In genomic region chr17:27407916-27408846, GRCh38 we compare ENCODE assay signal across 10 cellular contexts. TPM values are rescaled to one million over a fixed set of nuclear protein-coding genes. Genes with fewer than 3 reads are reported as not detected.
A peak's percentile ranks its signal among the peaks of the same experiment; 100 is the strongest.
DNase-seq lines count a peak whose midpoint lies in the region; ATAC-seq and TF ChIP-seq lines count a peak whose summit lies in the region.
"Had no signal": no experiment of that assay in that cellular context is flagged by ENCODE, and none has a peak within 500 bp of the region (broad histone marks: within the 10 kb centered on the region; RNA-seq: fewer than 3 reads in every experiment).

No MANE protein-coding gene starts in this region.

- no peak for ATAC-seq in HG02610 (IDR thresholded peaks at IDR 0.05; ENCODE audit: unreplicated experiment)

- H3K27me3 ChIP-seq in ascending aorta = no peaks in the 10 kb centered on the region

- H3K4me3 ChIP-seq in fibroblast of mammary gland (ENCODE audit: control insufficient read depth, low read depth, low read length) (no peak overlapping the region), ascending aorta (no peak overlapping the region)

- H3K36me3 ChIP-seq in ascending aorta = no peaks in the 10 kb centered on the region

- TF ChIP-seq CTCF in fibroblast of mammary gland (conservative IDR thresholded peaks at IDR 0.05; ENCODE audit: control insufficient read depth, insufficient read depth, low read depth, low read length) (no peak), ascending aorta (IDR thresholded peaks at IDR 0.05) (no peak)

- DNase-seq in EH (ENCODE audit: low read depth) (peak; percentile 73), RPMI7951 (ENCODE audit: low read depth) (peak; percentile 77), fibroblast of mammary gland (ENCODE audit: low read depth) (peak; percentile 79), posterior vena cava (ENCODE audit: low spot score) (peak; percentile 19), NCI-H2196 treated with DMSO at 0.1 percent for 48 hours (lab: John Stamatoyannopoulos, UW; ENCODE audit: unreplicated experiment) (no peak), ascending aorta (ENCODE audit: low spot score in 2 of 2) (no peak)
- DNase-seq in stimulated activated CD8-positive, alpha-beta memory T cell treated with anti-CD3 and anti-CD28 coated beads, Interleukin-4, amount 100 ng/mL, for 48 hours = no peak
- DNase-seq: activated gamma-delta T cell treated with Interleukin-2 at 50 U/mL for 16 hours had no signal

- no peak overlapping the region for H3K27ac ChIP-seq in ascending aorta
- H3K27ac ChIP-seq: KMS-11 had no signal

- H3K4me1 ChIP-seq in ascending aorta = no peaks in the 10 kb centered on the region

- intact Hi-C loops in posterior vena cava (cut with DNase I) = loop anchor here in 1 of 2 donors (10.0 kb wide), 1 partner anchor 47 kb away; the partner anchor contains the start of gene KSR1
- intact Hi-C loops in ascending aorta (cut with DNase I) = no loop called here

- H3K9me3 ChIP-seq in ascending aorta = no peaks in the 10 kb centered on the region

RNA-seq across cellular contexts. Expression of gene KSR1, which starts 48.1 kb away (rescaled TPM):
- 0.78 and 0.96 TPM in 2 replicates for total RNA-seq in RPMI7951 (2014; rRNA removed; shearing (Covaris generic))
- total RNA-seq in posterior vena cava (10 to 100 TPM; 30.3 to 35.5 TPM), ascending aorta (42.6 TPM)

Comparison
In these comparisons a context has a peak if more than half of its experiments do, and no peak if none do; other contexts are left out.
1. DNase-seq: peak in EH (single experiment), RPMI7951 (single experiment), fibroblast of mammary gland (single experiment) and posterior vena cava (single experiment); none in NCI-H2196 treated with DMSO at 0.1 percent for 48 hours (single experiment), ascending aorta (0 of 2) and stimulated activated CD8-positive, alpha-beta memory T cell treated with anti-CD3 and anti-CD28 coated beads, Interleukin-4, amount 100 ng/mL, for 48 hours (single experiment).
2. RNA of gene KSR1, which starts 48.1 kb away (total RNA-seq): 42.6 TPM in ascending aorta (single experiment) and 30.3 to 35.5 TPM in posterior vena cava; 0.78 to 0.96 TPM in RPMI7951; every median in the first group is over 10 times any median in the second.